18 cellular contexts compared by ENCODE assay signal in the genomic region with DNA sequence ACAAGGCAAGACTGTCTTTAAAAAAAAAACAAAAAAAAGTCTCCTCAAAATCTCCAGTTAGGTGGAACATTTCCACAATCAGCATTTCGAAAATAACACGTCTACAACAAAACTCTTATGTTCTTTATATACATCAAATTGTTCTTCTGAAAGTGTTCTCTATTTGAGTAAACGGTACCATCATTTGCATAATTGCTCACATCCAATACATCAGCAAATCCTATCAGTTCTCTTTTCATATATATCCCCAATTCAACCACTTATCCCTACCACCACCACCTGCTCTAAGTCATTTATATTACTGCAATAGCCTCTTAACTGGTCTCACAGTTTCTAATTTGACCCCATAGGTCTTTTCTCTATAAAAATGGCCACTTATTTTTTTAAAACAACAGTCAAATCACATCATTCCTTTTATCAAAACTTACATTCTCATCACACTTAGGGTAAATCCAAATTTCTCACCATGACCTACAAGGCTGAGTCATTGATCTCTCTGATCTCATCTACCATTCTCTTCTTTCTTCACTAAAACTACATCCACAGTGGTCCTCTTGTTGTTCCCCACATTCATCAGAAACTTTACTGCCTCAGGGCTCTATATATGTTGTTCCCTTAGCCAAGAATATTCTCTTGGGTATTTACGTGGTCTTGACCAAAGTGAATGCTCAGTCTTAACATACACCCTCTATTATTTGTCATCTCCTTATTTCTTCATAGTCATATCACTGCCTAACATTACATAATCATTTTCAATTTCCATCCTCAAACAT.
"Had no signal": no experiment of that assay in that cellular context is flagged by ENCODE, and none has a peak within 500 bp of the region (broad histone marks: within the 10 kb centered on the region; RNA-seq: fewer than 3 reads in every experiment).

No MANE protein-coding gene starts in this region.

- ATAC-seq: activated CD8-positive, alpha-beta T cell treated with anti-CD3 and anti-CD28 coated beads, Interleukin-2, amount 10 ng/mL, durations not matched to agents 7 days and 5 days; foreskin keratinocyte; left colon had no signal

- H3K27me3 Mint-ChIP-seq: activated CD4-positive, alpha-beta T cell treated with anti-CD3 and anti-CD28 coated beads, Interleukin-2, amount 10 ng/mL, durations not matched to agents 7 days and 5 days; central memory CD8-positive, alpha-beta T cell; stimulated activated naive CD8-positive, alpha-beta T cell treated with anti-CD3 and anti-CD28 coated beads, Interleukin-15, Interleukin-2, amounts not matched to agents 100 ng/mL and 50 ng/mL, for 24 hours had no signal

- H3K27ac Mint-ChIP-seq: activated CD4-positive, alpha-beta T cell treated with anti-CD3 and anti-CD28 coated beads, Interleukin-2, amount 10 ng/mL, durations not matched to agents 7 days and 5 days; activated CD8-positive, alpha-beta T cell treated with anti-CD3 and anti-CD28 coated beads, Interleukin-2, amount 10 ng/mL, durations not matched to agents 7 days and 5 days; mesothelial cell of epicardium; stimulated activated naive CD8-positive, alpha-beta T cell treated with anti-CD3 and anti-CD28 coated beads, Interleukin-15, Interleukin-2, amounts not matched to agents 100 ng/mL and 50 ng/mL, for 24 hours had no signal

- H3K4me3 Mint-ChIP-seq: activated CD4-positive, alpha-beta T cell treated with anti-CD3 and anti-CD28 coated beads, Interleukin-2, amount 10 ng/mL, durations not matched to agents 7 days and 5 days; activated CD8-positive, alpha-beta T cell treated with anti-CD3 and anti-CD28 coated beads, Interleukin-2, amount 10 ng/mL, durations not matched to agents 7 days and 5 days; central memory CD8-positive, alpha-beta T cell; mesothelial cell of epicardium; stimulated activated naive CD8-positive, alpha-beta T cell treated with anti-CD3 and anti-CD28 coated beads, Interleukin-15, Interleukin-2, amounts not matched to agents 100 ng/mL and 50 ng/mL, for 24 hours had no signal

- H3K36me3 Mint-ChIP-seq: mesothelial cell of epicardium had no signal

- H3K9me3 Mint-ChIP-seq: activated CD4-positive, alpha-beta T cell treated with anti-CD3 and anti-CD28 coated beads, Interleukin-2, amount 10 ng/mL, durations not matched to agents 7 days and 5 days; central memory CD8-positive, alpha-beta T cell; stimulated activated naive CD8-positive, alpha-beta T cell treated with anti-CD3 and anti-CD28 coated beads, Interleukin-15, Interleukin-2, amounts not matched to agents 100 ng/mL and 50 ng/mL, for 24 hours had no signal

- DNase-seq: activated CD4-positive, alpha-beta T cell treated with anti-CD3 and anti-CD28 coated beads, Interleukin-2, amount 10 ng/mL, durations not matched to agents 7 days and 5 days; activated CD4-positive, CD25-positive, alpha-beta regulatory T cell; activated CD8-positive, alpha-beta T cell treated with anti-CD3 and anti-CD28 coated beads, Interleukin-2, amount 10 ng/mL, durations not matched to agents 7 days and 5 days; activated naive CD4-positive, alpha-beta T cell treated with Interleukin-2 at 50 U/mL for 16 hours; colonic mucosa; foreskin keratinocyte; glutamatergic neuron; hypothalamus; islet precursor cell; left colon; occipital lobe; retina; T1000; transverse colon; uterus had no signal

- H3K4me1 Mint-ChIP-seq: activated CD4-positive, alpha-beta T cell treated with anti-CD3 and anti-CD28 coated beads, Interleukin-2, amount 10 ng/mL, durations not matched to agents 7 days and 5 days; central memory CD8-positive, alpha-beta T cell; mesothelial cell of epicardium had no signal
